1 cellular context compared by ENCODE assay signal in genomic region chr17:42311240-42312034, GRCh38.
TF ChIP-seq lines count a peak whose summit lies in the region.

No MANE protein-coding gene starts in this region.

TF ChIP-seq in HepG2, 621 proteins besides CTCF, POLR2A, EP300 and RAD21 (continues in another document):
- peak; percentile 72; the same call in 1 of the 2 replicates for TF ChIP-seq HBP1 (CRISPR knock-in tag; IDR thresholded peaks at IDR 0.05; ENCODE audit: low read depth)
- no peak for TF ChIP-seq FOXK2 (IDR thresholded peaks at IDR 0.05)
- TF ChIP-seq SSRP1 (CRISPR knock-in tag; IDR thresholded peaks at IDR 0.05), result peak; percentile 46; the same call in 1 of the 2 replicates
- TF ChIP-seq ZFP36 (IDR thresholded peaks at IDR 0.05; ENCODE audit: borderline replicate concordance, low read depth, low read length, partially characterized antibody), result no peak
- TF ChIP-seq MTA3 (CRISPR knock-in tag; IDR thresholded peaks at IDR 0.05), result no peak
- TF ChIP-seq HMGA1 (CRISPR knock-in tag; conservative IDR thresholded peaks at IDR 0.05), result no peak
- no peak; the same call in 1 of the 2 replicates for TF ChIP-seq ZNF766 (CRISPR knock-in tag; IDR thresholded peaks at IDR 0.05; ENCODE audit: borderline replicate concordance)
- TF ChIP-seq TCF12 (IDR thresholded peaks at IDR 0.05), result no peak
- 0 out of 2 replicates have a peak, but pooled peaks have one; percentile 77 for TF ChIP-seq TCF12 (CRISPR knock-in tag; IDR thresholded peaks at IDR 0.05)
- 0 out of 2 replicates have a peak, but pooled peaks have one; percentile 71 for TF ChIP-seq KLF12 (CRISPR knock-in tag; IDR thresholded peaks at IDR 0.05; ENCODE audit: borderline replicate concordance)
- TF ChIP-seq, protein P1, sequence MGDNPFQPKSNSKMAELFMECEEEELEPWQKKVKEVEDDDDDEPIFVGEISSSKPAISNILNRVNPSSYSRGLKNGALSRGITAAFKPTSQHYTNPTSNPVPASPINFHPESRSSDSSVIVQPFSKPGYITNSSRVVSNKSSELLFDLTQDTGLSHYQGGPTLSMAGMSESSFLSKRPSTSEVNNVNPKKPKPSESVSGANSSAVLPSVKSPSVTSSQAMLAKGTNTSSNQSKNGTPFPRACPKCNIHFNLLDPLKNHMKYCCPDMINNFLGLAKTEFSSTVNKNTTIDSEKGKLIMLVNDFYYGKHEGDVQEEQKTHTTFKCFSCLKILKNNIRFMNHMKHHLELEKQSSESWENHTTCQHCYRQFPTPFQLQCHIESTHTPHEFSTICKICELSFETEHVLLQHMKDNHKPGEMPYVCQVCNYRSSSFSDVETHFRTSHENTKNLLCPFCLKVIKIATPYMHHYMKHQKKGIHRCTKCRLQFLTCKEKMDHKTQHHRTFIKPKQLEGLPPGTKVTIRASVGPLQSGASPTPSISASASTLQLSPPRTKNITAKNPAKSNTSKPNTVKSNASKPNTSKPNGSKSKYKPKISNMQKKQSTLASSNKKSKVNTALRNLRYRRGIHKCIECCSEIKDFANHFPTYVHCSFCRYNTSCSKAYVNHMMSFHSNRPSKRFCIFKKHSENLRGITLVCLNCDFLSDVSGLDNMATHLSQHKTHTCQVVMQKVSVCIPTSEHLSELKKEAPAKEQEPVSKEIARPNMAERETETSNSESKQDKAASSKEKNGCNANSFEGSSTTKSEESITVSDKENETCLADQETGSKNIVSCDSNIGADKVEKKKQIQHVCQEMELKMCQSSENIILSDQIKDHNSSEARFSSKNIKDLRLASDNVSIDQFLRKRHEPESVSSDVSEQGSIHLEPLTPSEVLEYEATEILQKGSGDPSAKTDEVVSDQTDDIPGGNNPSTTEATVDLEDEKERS (CRISPR knock-in tag; IDR thresholded peaks at IDR 0.05), result no peak
- TF ChIP-seq, protein P2, sequence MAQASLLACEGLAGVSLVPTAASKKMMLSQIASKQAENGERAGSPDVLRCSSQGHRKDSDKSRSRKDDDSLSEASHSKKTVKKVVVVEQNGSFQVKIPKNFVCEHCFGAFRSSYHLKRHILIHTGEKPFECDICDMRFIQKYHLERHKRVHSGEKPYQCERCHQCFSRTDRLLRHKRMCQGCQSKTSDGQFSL (CRISPR knock-in tag; IDR thresholded peaks at IDR 0.05), result no peak
- TF ChIP-seq, protein P3, sequence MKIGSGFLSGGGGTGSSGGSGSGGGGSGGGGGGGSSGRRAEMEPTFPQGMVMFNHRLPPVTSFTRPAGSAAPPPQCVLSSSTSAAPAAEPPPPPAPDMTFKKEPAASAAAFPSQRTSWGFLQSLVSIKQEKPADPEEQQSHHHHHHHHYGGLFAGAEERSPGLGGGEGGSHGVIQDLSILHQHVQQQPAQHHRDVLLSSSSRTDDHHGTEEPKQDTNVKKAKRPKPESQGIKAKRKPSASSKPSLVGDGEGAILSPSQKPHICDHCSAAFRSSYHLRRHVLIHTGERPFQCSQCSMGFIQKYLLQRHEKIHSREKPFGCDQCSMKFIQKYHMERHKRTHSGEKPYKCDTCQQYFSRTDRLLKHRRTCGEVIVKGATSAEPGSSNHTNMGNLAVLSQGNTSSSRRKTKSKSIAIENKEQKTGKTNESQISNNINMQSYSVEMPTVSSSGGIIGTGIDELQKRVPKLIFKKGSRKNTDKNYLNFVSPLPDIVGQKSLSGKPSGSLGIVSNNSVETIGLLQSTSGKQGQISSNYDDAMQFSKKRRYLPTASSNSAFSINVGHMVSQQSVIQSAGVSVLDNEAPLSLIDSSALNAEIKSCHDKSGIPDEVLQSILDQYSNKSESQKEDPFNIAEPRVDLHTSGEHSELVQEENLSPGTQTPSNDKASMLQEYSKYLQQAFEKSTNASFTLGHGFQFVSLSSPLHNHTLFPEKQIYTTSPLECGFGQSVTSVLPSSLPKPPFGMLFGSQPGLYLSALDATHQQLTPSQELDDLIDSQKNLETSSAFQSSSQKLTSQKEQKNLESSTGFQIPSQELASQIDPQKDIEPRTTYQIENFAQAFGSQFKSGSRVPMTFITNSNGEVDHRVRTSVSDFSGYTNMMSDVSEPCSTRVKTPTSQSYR (CRISPR knock-in tag; IDR thresholded peaks at IDR 0.05; ENCODE audit: borderline replicate concordance), result peak; percentile 44; the same call in 1 of the 2 replicates
- TF ChIP-seq, protein P4, sequence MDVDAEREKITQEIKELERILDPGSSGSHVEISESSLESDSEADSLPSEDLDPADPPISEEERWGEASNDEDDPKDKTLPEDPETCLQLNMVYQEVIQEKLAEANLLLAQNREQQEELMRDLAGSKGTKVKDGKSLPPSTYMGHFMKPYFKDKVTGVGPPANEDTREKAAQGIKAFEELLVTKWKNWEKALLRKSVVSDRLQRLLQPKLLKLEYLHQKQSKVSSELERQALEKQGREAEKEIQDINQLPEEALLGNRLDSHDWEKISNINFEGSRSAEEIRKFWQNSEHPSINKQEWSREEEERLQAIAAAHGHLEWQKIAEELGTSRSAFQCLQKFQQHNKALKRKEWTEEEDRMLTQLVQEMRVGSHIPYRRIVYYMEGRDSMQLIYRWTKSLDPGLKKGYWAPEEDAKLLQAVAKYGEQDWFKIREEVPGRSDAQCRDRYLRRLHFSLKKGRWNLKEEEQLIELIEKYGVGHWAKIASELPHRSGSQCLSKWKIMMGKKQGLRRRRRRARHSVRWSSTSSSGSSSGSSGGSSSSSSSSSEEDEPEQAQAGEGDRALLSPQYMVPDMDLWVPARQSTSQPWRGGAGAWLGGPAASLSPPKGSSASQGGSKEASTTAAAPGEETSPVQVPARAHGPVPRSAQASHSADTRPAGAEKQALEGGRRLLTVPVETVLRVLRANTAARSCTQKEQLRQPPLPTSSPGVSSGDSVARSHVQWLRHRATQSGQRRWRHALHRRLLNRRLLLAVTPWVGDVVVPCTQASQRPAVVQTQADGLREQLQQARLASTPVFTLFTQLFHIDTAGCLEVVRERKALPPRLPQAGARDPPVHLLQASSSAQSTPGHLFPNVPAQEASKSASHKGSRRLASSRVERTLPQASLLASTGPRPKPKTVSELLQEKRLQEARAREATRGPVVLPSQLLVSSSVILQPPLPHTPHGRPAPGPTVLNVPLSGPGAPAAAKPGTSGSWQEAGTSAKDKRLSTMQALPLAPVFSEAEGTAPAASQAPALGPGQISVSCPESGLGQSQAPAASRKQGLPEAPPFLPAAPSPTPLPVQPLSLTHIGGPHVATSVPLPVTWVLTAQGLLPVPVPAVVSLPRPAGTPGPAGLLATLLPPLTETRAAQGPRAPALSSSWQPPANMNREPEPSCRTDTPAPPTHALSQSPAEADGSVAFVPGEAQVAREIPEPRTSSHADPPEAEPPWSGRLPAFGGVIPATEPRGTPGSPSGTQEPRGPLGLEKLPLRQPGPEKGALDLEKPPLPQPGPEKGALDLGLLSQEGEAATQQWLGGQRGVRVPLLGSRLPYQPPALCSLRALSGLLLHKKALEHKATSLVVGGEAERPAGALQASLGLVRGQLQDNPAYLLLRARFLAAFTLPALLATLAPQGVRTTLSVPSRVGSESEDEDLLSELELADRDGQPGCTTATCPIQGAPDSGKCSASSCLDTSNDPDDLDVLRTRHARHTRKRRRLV (CRISPR knock-in tag; IDR thresholded peaks at IDR 0.05), result peak; percentile 51; the same call in 1 of the 2 replicates
- no peak for TF ChIP-seq RERE (CRISPR knock-in tag; IDR thresholded peaks at IDR 0.05; ENCODE audit: low read depth)
- no peak for TF ChIP-seq ZNF510 (CRISPR knock-in tag; IDR thresholded peaks at IDR 0.05; ENCODE audit: low read depth)
- TF ChIP-seq ZNF782 (CRISPR knock-in tag; IDR thresholded peaks at IDR 0.05; ENCODE audit: borderline replicate concordance), result no peak; the same call in 1 of the 2 replicates
- TF ChIP-seq GLMP (CRISPR knock-in tag; IDR thresholded peaks at IDR 0.05; ENCODE audit: borderline replicate concordance), result no peak
- peak; percentile 65 for TF ChIP-seq PITX1 (CRISPR knock-in tag; IDR thresholded peaks at IDR 0.05)
- no peak for TF ChIP-seq SNRNP70 (IDR thresholded peaks at IDR 0.05; ENCODE audit: low read depth, low read length)
- no peak for TF ChIP-seq MTF1 (CRISPR knock-in tag; IDR thresholded peaks at IDR 0.05)
- TF ChIP-seq THYN1 (CRISPR knock-in tag; IDR thresholded peaks at IDR 0.05; ENCODE audit: borderline replicate concordance, low read depth), result no peak
- TF ChIP-seq, protein P5, sequence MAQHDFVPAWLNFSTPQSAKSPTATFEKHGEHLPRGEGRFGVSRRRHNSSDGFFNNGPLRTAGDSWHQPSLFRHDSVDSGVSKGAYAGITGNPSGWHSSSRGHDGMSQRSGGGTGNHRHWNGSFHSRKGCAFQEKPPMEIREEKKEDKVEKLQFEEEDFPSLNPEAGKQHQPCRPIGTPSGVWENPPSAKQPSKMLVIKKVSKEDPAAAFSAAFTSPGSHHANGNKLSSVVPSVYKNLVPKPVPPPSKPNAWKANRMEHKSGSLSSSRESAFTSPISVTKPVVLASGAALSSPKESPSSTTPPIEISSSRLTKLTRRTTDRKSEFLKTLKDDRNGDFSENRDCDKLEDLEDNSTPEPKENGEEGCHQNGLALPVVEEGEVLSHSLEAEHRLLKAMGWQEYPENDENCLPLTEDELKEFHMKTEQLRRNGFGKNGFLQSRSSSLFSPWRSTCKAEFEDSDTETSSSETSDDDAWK (CRISPR knock-in tag; IDR thresholded peaks at IDR 0.05), result no peak
- no peak for TF ChIP-seq ATAD3A (CRISPR knock-in tag; IDR thresholded peaks at IDR 0.05)
- TF ChIP-seq FOXP1 (IDR thresholded peaks at IDR 0.05), result no peak
- TF ChIP-seq FOXP1 (CRISPR knock-in tag; IDR thresholded peaks at IDR 0.05), result peak; percentile 67
- TF ChIP-seq TMF1 (CRISPR knock-in tag; IDR thresholded peaks at IDR 0.05; ENCODE audit: low read depth), result no peak
- TF ChIP-seq EHMT2 (IDR thresholded peaks at IDR 0.05; ENCODE audit: borderline replicate concordance, low read depth, low read length), result no peak
- TF ChIP-seq, protein P6, sequence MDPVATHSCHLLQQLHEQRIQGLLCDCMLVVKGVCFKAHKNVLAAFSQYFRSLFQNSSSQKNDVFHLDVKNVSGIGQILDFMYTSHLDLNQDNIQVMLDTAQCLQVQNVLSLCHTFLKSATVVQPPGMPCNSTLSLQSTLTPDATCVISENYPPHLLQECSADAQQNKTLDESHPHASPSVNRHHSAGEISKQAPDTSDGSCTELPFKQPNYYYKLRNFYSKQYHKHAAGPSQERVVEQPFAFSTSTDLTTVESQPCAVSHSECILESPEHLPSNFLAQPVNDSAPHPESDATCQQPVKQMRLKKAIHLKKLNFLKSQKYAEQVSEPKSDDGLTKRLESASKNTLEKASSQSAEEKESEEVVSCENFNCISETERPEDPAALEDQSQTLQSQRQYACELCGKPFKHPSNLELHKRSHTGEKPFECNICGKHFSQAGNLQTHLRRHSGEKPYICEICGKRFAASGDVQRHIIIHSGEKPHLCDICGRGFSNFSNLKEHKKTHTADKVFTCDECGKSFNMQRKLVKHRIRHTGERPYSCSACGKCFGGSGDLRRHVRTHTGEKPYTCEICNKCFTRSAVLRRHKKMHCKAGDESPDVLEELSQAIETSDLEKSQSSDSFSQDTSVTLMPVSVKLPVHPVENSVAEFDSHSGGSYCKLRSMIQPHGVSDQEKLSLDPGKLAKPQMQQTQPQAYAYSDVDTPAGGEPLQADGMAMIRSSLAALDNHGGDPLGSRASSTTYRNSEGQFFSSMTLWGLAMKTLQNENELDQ (CRISPR knock-in tag; IDR thresholded peaks at IDR 0.05; ENCODE audit: borderline replicate concordance), result no peak
